In the genomic region with DNA sequence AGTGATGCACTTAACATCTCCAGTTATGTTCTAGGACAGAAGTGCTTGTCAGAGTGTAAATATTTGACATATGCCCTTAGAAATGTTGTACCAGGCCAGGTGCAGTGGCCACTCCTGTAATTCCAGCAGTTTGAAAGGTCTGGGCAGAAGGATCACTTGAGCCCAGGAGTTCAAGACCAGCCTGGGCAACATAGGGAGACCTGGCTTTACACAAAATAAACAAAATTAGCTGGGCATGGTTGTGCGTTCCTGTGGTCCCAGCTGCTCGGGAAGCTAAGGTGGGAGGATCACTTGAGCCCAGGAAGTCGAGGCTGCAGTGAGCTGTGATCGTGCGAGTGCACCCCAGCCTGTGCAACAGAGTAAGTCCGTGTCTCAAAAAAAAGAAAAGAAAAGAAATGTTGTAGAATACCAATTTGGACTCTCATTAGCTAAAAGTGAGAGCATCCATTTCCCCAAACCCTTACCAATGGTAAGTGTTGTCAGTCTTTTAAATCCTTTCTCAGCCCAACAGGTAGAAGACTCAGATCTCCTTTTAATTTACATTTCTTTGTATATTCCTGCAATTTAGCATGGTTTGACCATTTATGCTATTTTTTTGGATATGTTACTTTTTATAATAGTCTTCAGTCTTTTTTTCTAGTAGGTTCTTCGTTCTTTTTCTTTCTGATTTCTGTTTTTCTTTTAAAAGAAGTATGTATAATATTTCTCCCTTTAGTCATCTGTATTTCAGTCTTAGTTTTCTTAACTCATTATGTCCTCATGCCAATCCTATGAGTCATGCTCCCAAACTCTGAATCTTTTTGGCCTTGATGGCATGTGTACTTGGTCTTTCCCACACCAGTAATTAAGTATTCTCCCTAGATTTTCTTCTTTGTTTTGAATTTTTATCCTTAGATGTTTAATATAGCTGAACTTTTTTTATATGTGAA, we compare ENCODE assay signal across 9 cellular contexts.
DNase-seq lines count a peak whose midpoint lies in the region; ATAC-seq and TF ChIP-seq lines count a peak whose summit lies in the region.
"Had no signal": no experiment of that assay in that cellular context is flagged by ENCODE, and none has a peak within 500 bp of the region (broad histone marks: within the 10 kb centered on the region; RNA-seq: fewer than 3 reads in every experiment).

No MANE protein-coding gene starts in this region.

- peak overlapping the region; percentile 57 for H3K27ac ChIP-seq in temporal lobe (ENCODE audit: low read depth, low read length)

- CTCF ChIA-PET in WTC11 (lab: Charles Lee): no interaction called here

- H3K27ac Mint-ChIP-seq in WTC11: peak overlapping the region; percentile 11

- ATAC-seq in WTC11 (no peak), left ventricle myocardium superior (peak; percentile 60)

- intact Hi-C loops in left ventricle myocardium superior (cut with micrococcal nuclease): no loop called here

- H3K4me3 Mint-ChIP-seq in WTC11: no peak overlapping the region; the same call in 1 of the 2 replicates

- H3K4me1 Mint-ChIP-seq in WTC11: peaks cover 17% of the 10 kb centered on the region

- POLR2A ChIA-PET in WTC11 (lab: Charles Lee): no interaction called here

- no peaks in the 10 kb centered on the region for H3K27me3 Mint-ChIP-seq in WTC11 (ENCODE audit: low read depth)

- DNase-seq in HPDE6-E6E7 (ENCODE audit: extremely low spot score): peak; percentile 25
- no peak for DNase-seq in WTC11 (ENCODE audit: low spot score)
- no peak for DNase-seq in left ventricle myocardium superior
- DNase-seq in stimulated activated CD4-positive, alpha-beta T cell treated with anti-CD3 and anti-CD28 coated beads, Interleukin-4, amount 100 ng/mL, for 4 hours: no peak
- no peak for DNase-seq in mesenteric fat pad (ENCODE audit: low spot score)
- no peak for DNase-seq in GM19240 (ENCODE audit: insufficient read length, low spot score)
- DNase-seq in NCI-H1048 (lab: John Stamatoyannopoulos, UW): no peak
- DNase-seq: Kasumi-1 had no signal

- peaks cover 10% of the 10 kb centered on the region for H3K36me3 Mint-ChIP-seq in WTC11

- TF ChIP-seq CTCF in WTC11 (IDR thresholded peaks at IDR 0.05): no peak

- peaks cover 6% of the 10 kb centered on the region for H3K9me3 Mint-ChIP-seq in WTC11

TF ChIP-seq in WTC11, 78 proteins besides CTCF, POLR2A, EP300 and RAD21:
- TF ChIP-seq, protein P1, sequence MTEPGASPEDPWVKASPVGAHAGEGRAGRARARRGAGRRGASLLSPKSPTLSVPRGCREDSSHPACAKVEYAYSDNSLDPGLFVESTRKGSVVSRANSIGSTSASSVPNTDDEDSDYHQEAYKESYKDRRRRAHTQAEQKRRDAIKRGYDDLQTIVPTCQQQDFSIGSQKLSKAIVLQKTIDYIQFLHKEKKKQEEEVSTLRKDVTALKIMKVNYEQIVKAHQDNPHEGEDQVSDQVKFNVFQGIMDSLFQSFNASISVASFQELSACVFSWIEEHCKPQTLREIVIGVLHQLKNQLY (CRISPR knock-in tag; IDR thresholded peaks at IDR 0.05): no peak
- TF ChIP-seq ZNF263 (CRISPR knock-in tag; IDR thresholded peaks at IDR 0.05; ENCODE audit: low read depth) (no peak), SMAD3 (CRISPR knock-in tag; IDR thresholded peaks at IDR 0.05; ENCODE audit: borderline replicate concordance) (no peak), HMGA2 (CRISPR knock-in tag; IDR thresholded peaks at IDR 0.05) (no peak), TCF7 (CRISPR knock-in tag; IDR thresholded peaks at IDR 0.05; ENCODE audit: low read depth) (no peak), KAT7 (CRISPR knock-in tag; IDR thresholded peaks at IDR 0.05; ENCODE audit: borderline replicate concordance) (no peak), ATF1 (CRISPR knock-in tag; IDR thresholded peaks at IDR 0.05) (no peak), NR2C2 (CRISPR knock-in tag; IDR thresholded peaks at IDR 0.05) (no peak)
- TF ChIP-seq, protein P2, sequence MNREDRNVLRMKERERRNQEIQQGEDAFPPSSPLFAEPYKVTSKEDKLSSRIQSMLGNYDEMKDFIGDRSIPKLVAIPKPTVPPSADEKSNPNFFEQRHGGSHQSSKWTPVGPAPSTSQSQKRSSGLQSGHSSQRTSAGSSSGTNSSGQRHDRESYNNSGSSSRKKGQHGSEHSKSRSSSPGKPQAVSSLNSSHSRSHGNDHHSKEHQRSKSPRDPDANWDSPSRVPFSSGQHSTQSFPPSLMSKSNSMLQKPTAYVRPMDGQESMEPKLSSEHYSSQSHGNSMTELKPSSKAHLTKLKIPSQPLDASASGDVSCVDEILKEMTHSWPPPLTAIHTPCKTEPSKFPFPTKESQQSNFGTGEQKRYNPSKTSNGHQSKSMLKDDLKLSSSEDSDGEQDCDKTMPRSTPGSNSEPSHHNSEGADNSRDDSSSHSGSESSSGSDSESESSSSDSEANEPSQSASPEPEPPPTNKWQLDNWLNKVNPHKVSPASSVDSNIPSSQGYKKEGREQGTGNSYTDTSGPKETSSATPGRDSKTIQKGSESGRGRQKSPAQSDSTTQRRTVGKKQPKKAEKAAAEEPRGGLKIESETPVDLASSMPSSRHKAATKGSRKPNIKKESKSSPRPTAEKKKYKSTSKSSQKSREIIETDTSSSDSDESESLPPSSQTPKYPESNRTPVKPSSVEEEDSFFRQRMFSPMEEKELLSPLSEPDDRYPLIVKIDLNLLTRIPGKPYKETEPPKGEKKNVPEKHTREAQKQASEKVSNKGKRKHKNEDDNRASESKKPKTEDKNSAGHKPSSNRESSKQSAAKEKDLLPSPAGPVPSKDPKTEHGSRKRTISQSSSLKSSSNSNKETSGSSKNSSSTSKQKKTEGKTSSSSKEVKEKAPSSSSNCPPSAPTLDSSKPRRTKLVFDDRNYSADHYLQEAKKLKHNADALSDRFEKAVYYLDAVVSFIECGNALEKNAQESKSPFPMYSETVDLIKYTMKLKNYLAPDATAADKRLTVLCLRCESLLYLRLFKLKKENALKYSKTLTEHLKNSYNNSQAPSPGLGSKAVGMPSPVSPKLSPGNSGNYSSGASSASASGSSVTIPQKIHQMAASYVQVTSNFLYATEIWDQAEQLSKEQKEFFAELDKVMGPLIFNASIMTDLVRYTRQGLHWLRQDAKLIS (CRISPR knock-in tag; IDR thresholded peaks at IDR 0.05; ENCODE audit: borderline replicate concordance): no peak
- TF ChIP-seq, protein P3, sequence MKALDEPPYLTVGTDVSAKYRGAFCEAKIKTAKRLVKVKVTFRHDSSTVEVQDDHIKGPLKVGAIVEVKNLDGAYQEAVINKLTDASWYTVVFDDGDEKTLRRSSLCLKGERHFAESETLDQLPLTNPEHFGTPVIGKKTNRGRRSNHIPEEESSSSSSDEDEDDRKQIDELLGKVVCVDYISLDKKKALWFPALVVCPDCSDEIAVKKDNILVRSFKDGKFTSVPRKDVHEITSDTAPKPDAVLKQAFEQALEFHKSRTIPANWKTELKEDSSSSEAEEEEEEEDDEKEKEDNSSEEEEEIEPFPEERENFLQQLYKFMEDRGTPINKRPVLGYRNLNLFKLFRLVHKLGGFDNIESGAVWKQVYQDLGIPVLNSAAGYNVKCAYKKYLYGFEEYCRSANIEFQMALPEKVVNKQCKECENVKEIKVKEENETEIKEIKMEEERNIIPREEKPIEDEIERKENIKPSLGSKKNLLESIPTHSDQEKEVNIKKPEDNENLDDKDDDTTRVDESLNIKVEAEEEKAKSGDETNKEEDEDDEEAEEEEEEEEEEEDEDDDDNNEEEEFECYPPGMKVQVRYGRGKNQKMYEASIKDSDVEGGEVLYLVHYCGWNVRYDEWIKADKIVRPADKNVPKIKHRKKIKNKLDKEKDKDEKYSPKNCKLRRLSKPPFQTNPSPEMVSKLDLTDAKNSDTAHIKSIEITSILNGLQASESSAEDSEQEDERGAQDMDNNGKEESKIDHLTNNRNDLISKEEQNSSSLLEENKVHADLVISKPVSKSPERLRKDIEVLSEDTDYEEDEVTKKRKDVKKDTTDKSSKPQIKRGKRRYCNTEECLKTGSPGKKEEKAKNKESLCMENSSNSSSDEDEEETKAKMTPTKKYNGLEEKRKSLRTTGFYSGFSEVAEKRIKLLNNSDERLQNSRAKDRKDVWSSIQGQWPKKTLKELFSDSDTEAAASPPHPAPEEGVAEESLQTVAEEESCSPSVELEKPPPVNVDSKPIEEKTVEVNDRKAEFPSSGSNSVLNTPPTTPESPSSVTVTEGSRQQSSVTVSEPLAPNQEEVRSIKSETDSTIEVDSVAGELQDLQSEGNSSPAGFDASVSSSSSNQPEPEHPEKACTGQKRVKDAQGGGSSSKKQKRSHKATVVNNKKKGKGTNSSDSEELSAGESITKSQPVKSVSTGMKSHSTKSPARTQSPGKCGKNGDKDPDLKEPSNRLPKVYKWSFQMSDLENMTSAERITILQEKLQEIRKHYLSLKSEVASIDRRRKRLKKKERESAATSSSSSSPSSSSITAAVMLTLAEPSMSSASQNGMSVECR (CRISPR knock-in tag; IDR thresholded peaks at IDR 0.05; ENCODE audit: borderline replicate concordance): no peak
- TF ChIP-seq, protein P4, sequence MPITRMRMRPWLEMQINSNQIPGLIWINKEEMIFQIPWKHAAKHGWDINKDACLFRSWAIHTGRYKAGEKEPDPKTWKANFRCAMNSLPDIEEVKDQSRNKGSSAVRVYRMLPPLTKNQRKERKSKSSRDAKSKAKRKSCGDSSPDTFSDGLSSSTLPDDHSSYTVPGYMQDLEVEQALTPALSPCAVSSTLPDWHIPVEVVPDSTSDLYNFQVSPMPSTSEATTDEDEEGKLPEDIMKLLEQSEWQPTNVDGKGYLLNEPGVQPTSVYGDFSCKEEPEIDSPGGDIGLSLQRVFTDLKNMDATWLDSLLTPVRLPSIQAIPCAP (CRISPR knock-in tag; IDR thresholded peaks at IDR 0.05): no peak
- TF ChIP-seq, protein P5, sequence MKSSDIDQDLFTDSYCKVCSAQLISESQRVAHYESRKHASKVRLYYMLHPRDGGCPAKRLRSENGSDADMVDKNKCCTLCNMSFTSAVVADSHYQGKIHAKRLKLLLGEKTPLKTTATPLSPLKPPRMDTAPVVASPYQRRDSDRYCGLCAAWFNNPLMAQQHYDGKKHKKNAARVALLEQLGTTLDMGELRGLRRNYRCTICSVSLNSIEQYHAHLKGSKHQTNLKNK (CRISPR knock-in tag; IDR thresholded peaks at IDR 0.05): no peak
